Comparison of ENCODE assay signal across 1 cellular context in the genomic region with DNA sequence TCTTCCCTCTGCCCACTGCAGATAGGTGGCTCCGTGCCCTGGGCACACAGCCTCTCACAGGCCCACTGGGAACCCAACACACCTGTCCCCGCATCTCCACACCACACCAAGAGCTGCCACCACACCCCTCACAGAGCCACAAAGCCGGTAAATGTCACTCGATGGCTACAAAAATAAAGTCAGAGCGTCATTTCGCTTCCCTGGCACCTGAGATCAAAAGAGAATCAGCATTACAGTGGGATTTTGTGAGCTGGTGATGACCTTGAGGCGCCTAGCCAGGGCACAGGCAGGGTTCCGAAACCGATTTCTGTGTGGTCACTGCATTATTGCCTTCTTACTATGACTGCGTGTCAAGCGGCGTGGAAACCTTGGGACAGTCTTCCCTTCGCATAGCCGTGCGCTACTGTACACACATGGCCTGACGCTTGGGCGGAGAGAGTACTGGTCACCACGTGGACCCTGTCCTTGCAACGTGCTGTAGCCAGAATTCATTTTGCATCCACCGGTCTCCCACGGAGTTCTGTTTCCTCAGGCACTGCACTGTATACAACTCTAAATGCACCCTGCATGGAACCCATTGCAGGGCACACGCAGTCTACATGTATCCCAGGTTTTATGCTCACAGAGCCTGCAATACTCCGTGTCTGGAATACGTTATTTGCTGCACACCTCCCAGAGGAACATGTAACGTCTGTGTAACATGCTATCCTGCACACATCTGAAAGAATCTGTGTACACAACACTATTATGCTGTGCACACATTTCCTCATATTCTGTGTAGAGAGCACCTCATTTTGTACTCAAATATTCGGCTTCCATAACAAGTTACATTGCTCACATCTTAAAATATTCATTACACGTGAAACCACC.
TF ChIP-seq lines count a peak whose summit lies in the region.

No MANE protein-coding gene starts in this region.

TF ChIP-seq in GM23338, 12 proteins besides CTCF, POLR2A, EP300 and RAD21 (continued from another document):
- no peak for TF ChIP-seq STAT1 (IDR thresholded peaks at IDR 0.05; ENCODE audit: unreplicated experiment)
- no peak for TF ChIP-seq ZNF331 (CRISPR knock-in tag; IDR thresholded peaks at IDR 0.05; ENCODE audit: low read depth)
- TF ChIP-seq, protein P1, sequence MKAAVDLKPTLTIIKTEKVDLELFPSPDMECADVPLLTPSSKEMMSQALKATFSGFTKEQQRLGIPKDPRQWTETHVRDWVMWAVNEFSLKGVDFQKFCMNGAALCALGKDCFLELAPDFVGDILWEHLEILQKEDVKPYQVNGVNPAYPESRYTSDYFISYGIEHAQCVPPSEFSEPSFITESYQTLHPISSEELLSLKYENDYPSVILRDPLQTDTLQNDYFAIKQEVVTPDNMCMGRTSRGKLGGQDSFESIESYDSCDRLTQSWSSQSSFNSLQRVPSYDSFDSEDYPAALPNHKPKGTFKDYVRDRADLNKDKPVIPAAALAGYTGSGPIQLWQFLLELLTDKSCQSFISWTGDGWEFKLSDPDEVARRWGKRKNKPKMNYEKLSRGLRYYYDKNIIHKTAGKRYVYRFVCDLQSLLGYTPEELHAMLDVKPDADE (IDR thresholded peaks at IDR 0.05): no peak
- no peak for TF ChIP-seq JUNB (IDR thresholded peaks at IDR 0.05; ENCODE audit: unreplicated experiment)
- TF ChIP-seq NANOG (IDR thresholded peaks at IDR 0.05; ENCODE audit: borderline replicate concordance): no peak
- TF ChIP-seq, protein P2, sequence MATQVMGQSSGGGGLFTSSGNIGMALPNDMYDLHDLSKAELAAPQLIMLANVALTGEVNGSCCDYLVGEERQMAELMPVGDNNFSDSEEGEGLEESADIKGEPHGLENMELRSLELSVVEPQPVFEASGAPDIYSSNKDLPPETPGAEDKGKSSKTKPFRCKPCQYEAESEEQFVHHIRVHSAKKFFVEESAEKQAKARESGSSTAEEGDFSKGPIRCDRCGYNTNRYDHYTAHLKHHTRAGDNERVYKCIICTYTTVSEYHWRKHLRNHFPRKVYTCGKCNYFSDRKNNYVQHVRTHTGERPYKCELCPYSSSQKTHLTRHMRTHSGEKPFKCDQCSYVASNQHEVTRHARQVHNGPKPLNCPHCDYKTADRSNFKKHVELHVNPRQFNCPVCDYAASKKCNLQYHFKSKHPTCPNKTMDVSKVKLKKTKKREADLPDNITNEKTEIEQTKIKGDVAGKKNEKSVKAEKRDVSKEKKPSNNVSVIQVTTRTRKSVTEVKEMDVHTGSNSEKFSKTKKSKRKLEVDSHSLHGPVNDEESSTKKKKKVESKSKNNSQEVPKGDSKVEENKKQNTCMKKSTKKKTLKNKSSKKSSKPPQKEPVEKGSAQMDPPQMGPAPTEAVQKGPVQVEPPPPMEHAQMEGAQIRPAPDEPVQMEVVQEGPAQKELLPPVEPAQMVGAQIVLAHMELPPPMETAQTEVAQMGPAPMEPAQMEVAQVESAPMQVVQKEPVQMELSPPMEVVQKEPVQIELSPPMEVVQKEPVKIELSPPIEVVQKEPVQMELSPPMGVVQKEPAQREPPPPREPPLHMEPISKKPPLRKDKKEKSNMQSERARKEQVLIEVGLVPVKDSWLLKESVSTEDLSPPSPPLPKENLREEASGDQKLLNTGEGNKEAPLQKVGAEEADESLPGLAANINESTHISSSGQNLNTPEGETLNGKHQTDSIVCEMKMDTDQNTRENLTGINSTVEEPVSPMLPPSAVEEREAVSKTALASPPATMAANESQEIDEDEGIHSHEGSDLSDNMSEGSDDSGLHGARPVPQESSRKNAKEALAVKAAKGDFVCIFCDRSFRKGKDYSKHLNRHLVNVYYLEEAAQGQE (IDR thresholded peaks at IDR 0.05; ENCODE audit: unreplicated experiment): no peak
- TF ChIP-seq CREB1 (CRISPR knock-in tag; IDR thresholded peaks at IDR 0.05; ENCODE audit: low read depth): no peak
- no peak for TF ChIP-seq ZNF114 (CRISPR knock-in tag; IDR thresholded peaks at IDR 0.05)
- no peak for TF ChIP-seq POLR2AphosphoS5 (IDR thresholded peaks at IDR 0.05; ENCODE audit: low read depth)
- TF ChIP-seq EZH2phosphoT487 (IDR thresholded peaks at IDR 0.05; ENCODE audit: unreplicated experiment): peak; percentile 2
- TF ChIP-seq EZH2 (IDR thresholded peaks at IDR 0.05; ENCODE audit: low read depth, unreplicated experiment): peak; percentile 95
